Comparison of ENCODE assay signal across 7 cellular contexts in the genomic region with DNA sequence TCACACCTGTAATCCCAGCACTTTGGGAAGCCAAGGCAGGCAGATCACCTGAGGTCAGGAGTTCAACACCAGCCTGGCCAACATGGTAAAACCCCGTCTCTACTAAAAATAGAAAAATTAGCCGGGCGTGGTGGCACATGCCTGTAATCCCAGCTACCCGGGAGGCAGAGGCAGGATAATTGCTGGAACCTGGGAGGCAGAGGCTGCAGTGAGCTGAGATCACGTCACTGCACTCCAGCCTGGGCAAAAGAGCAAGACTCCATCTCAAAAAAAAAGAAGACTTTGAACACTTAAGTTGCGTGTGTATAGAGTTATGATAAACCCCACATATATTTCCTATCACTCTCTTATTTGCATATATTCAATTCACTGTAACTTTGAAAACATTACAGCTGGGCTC. TPM values are rescaled to one million over a fixed set of nuclear protein-coding genes. Genes with fewer than 3 reads are reported as not detected.
DNase-seq lines count a peak whose midpoint lies in the region; ATAC-seq, FAIRE-seq and TF ChIP-seq lines count a peak whose summit lies in the region.
"Not testable (repeated sequence)": the region's sequence is repeated elsewhere in the genome, so short reads cannot be mapped to it uniquely, and the experiment has no call there.

No MANE protein-coding gene starts in this region.

- H3K27me3 ChIP-seq in CD4-positive, CD25-positive, alpha-beta regulatory T cell (ENCODE audit: control insufficient read depth, insufficient read depth, low read length); DOHH2 (ENCODE audit: control insufficient read depth, low read length); K562 (ENCODE audit: control insufficient read depth in 2 of 2, insufficient read depth in 2 of 2, low read length in 2 of 2); HepG2 (ENCODE audit: control insufficient read depth in 1 of 2, insufficient read depth in 2 of 2, low read length in 2 of 2): not testable (repeated sequence)

- not testable (repeated sequence) for ATAC-seq in CD4-positive, CD25-positive, alpha-beta regulatory T cell (ENCODE audit: low read depth in 2 of 2); T-helper 17 cell; K562; HepG2

- H3K79me2 ChIP-seq in DOHH2 (ENCODE audit: control insufficient read depth, low read length), result peaks cover 76% of the 10 kb centered on the region
- peaks cover 82% of the 10 kb centered on the region for H3K79me2 ChIP-seq in K562 (ENCODE audit: control insufficient read depth, insufficient read depth, low read length)
- H3K79me2 ChIP-seq in HepG2 (ENCODE audit: insufficient read depth, low read length), result peaks cover 71% of the 10 kb centered on the region

- peaks cover 20% of the 10 kb centered on the region for H3K4me1 ChIP-seq in CD4-positive, CD25-positive, alpha-beta regulatory T cell (ENCODE audit: control insufficient read depth, insufficient read depth, low read length, poor library complexity, severe bottlenecking)
- H3K4me1 ChIP-seq in DOHH2 (ENCODE audit: control insufficient read depth, low read length) (peaks cover 27% of the 10 kb centered on the region), K562 (replicated peaks in 1 of 2; ENCODE audit: control insufficient read depth in 2 of 2, insufficient read depth in 2 of 2, low read length in 2 of 2) (peaks cover 5 to 14% of the 10 kb centered on the region in 2 experiments; a peak in 4 of 5 replicates), HepG2 (ENCODE audit: insufficient read depth, low read length) (peaks cover 44% of the 10 kb centered on the region)

- H4K20me1 ChIP-seq in DOHH2 (ENCODE audit: control insufficient read depth, insufficient read depth, low read depth, low read length); K562 (replicated peaks; ENCODE audit: control insufficient read depth, insufficient read depth, low read length): not testable (repeated sequence)
- peaks cover 18% of the 10 kb centered on the region; the same call in 1 of the 2 replicates for H4K20me1 ChIP-seq in HepG2 (ENCODE audit: insufficient read depth, low read length)

- not testable (repeated sequence) for H3K9me3 ChIP-seq in CD4-positive, CD25-positive, alpha-beta regulatory T cell (ENCODE audit: control insufficient read depth in 2 of 2, low read length in 2 of 2); DOHH2 (ENCODE audit: control insufficient read depth, insufficient read depth, low read length); T-helper 17 cell (ENCODE audit: control insufficient read depth, low read length, poor library complexity, severe bottlenecking); K562 (replicated peaks; ENCODE audit: control insufficient read depth, insufficient read depth, low read depth, low read length); HepG2 (ENCODE audit: low read length)

- H3K4me2 ChIP-seq in DOHH2 (ENCODE audit: low read length) (peak overlapping the region; percentile 1; the same call in 1 of the 2 replicates), HepG2 (ENCODE audit: low read depth, low read length) (0 out of 2 replicates have a peak overlapping the region, but pooled peaks have one; percentile 26)
- H3K4me2 ChIP-seq in K562 (ENCODE audit: insufficient read depth, low read length), result not testable (repeated sequence)

- not testable (repeated sequence) for H3K4me3 ChIP-seq in CD4-positive, CD25-positive, alpha-beta regulatory T cell (ENCODE audit: low read depth, low read length); DOHH2 (ENCODE audit: low read length); K562; HepG2 (replicated peaks in 1 of 3; ENCODE audit: insufficient read depth in 1 of 3, low read depth in 2 of 3, low read length in 3 of 3)
- peak overlapping the region; percentile 23 for H3K4me3 ChIP-seq in NB4 (ENCODE audit: low read depth, low read length)

- 90% methylated on average over 6 of the region's 6 CpGs for WGBS in K562 (ENCODE audit: insufficient coverage, low coverage, missing lambda C conversion rate)
- 95% methylated on average over 6 of the region's 6 CpGs for WGBS in HepG2 (ENCODE audit: low lambda C conversion rate)

- CTCF ChIA-PET in K562 (lab: Yijun Ruan, JAX; ENCODE audit: low intra/inter-chr PET ratio); HepG2 (lab: Yijun Ruan, JAX; ENCODE audit: low intra/inter-chr PET ratio, low total read pairs): not testable (repeated sequence)

- not testable (repeated sequence) for TF ChIP-seq POLR2A in NB4 (IDR thresholded peaks at IDR 0.05; ENCODE audit: extremely low read depth, insufficient read length); K562 (conservative IDR thresholded peaks at IDR 0.05); HepG2 (IDR thresholded peaks at IDR 0.05; ENCODE audit: insufficient read depth in 1 of 2, low read depth in 2 of 2, low read length in 2 of 2)

- TF ChIP-seq EP300 in K562 (IDR thresholded peaks at IDR 0.05; ENCODE audit: low read length); HepG2 (IDR thresholded peaks at IDR 0.05; ENCODE audit: low read depth in 2 of 2, low read length in 2 of 2); HepG2 (CRISPR knock-in tag; IDR thresholded peaks at IDR 0.05; ENCODE audit: borderline replicate concordance): not testable (repeated sequence)

- not testable (repeated sequence) for DNase-seq in CD4-positive, CD25-positive, alpha-beta regulatory T cell; NB4 (ENCODE audit: low read depth); T-helper 17 cell; K562 (ENCODE audit: extremely low read depth in 1 of 4, low spot score in 3 of 4); HepG2 (ENCODE audit: low spot score); neural crest cell (ENCODE audit: low read depth, low spot score)

- intact Hi-C loops in K562 (cut with micrococcal nuclease) (loop anchor here (5.0 to 10.0 kb wide), 2 partner anchors 92 to 281 kb away; a partner anchor contains a TSS), HepG2 (cut with micrococcal nuclease; ENCODE audit: unreplicated experiment) (loop anchor here (5.0 kb wide), 1 partner anchor 87 kb away; a partner anchor contains a TSS)

- TF ChIP-seq RAD21 in K562 (CRISPR knock-in tag; conservative IDR thresholded peaks at IDR 0.05 in 1 of 2, IDR thresholded peaks at IDR 0.05 in 1 of 2); HepG2 (CRISPR knock-in tag; IDR thresholded peaks at IDR 0.05): not testable (repeated sequence)

- not testable (repeated sequence) for FAIRE-seq in K562 (lab: Jason Lieb, UNC); HepG2 (lab: Jason Lieb, UNC)

- not testable (repeated sequence) for H2AFZ ChIP-seq in K562 (ENCODE audit: low read depth, low read length); HepG2 (ENCODE audit: low read length)

- not testable (repeated sequence) for H3K27me3 Mint-ChIP-seq in CD4-positive, CD25-positive, alpha-beta regulatory T cell; T-helper 17 cell; neural crest cell (ENCODE audit: low read depth)

- not testable (repeated sequence) for H3K27ac Mint-ChIP-seq in CD4-positive, CD25-positive, alpha-beta regulatory T cell; neural crest cell (ENCODE audit: unreplicated experiment)
- peak overlapping the region; percentile 19 for H3K27ac Mint-ChIP-seq in T-helper 17 cell

- H3K27ac ChIP-seq in CD4-positive, CD25-positive, alpha-beta regulatory T cell (ENCODE audit: insufficient read depth, low read length, poor library complexity, severe bottlenecking); DOHH2 (ENCODE audit: low read depth, low read length); K562 (ENCODE audit: extremely low read depth, low read depth, low read length); HepG2 (ENCODE audit: extremely low read length, insufficient read depth, low read length): not testable (repeated sequence)

- BruUV-seq in K562 (replicated peaks; lab: Mats Ljungman, UMichigan); HepG2 (replicated peaks; lab: Mats Ljungman, UMichigan): not testable (repeated sequence)

- not testable (repeated sequence) for H3K9me2 ChIP-seq in DOHH2 (replicated peaks; ENCODE audit: control insufficient read depth, low read length)

- H3K4me1 Mint-ChIP-seq in CD4-positive, CD25-positive, alpha-beta regulatory T cell, result peaks cover 24 to 40% (median 29%) of the 10 kb centered on the region in 4 donors
- H3K4me1 Mint-ChIP-seq in T-helper 17 cell, result peaks cover 20% of the 10 kb centered on the region
- peaks cover 43% of the 10 kb centered on the region for H3K4me1 Mint-ChIP-seq in neural crest cell

- not testable (repeated sequence) for H3K9me1 ChIP-seq in K562 (ENCODE audit: control insufficient read depth, insufficient read depth, low read length)

- in situ Hi-C loops in K562 (cut with MboI), result not testable (repeated sequence)
- in situ Hi-C loops in HepG2 (cut with HindIII; ENCODE audit: extremely low pct_ligation_motif_present, low pct_unique_long_range_greater_than_20kb), result loop anchor here (5.0 kb wide), 1 partner anchor 87 kb away; a partner anchor contains a TSS

- not testable (repeated sequence) for H3F3A ChIP-seq in DOHH2 (ENCODE audit: control insufficient read depth, insufficient read depth)

- H3K4me3 Mint-ChIP-seq in CD4-positive, CD25-positive, alpha-beta regulatory T cell, result peak overlapping the region in 3 of 4 donors; percentile 7 to 36 (median 9)
- H3K4me3 Mint-ChIP-seq in T-helper 17 cell, result not testable (repeated sequence)
- peak overlapping the region; percentile 70 for H3K4me3 Mint-ChIP-seq in neural crest cell

- peaks cover 14% of the 10 kb centered on the region for H3K36me3 ChIP-seq in CD4-positive, CD25-positive, alpha-beta regulatory T cell (ENCODE audit: control insufficient read depth, insufficient read depth, low read length)
- H3K36me3 ChIP-seq in DOHH2 (ENCODE audit: control insufficient read depth, low read length) (peaks cover 59% of the 10 kb centered on the region), K562 (ENCODE audit: control insufficient read depth, insufficient read depth, low read length) (peaks cover 54% of the 10 kb centered on the region), HepG2 (replicated peaks in 1 of 2; ENCODE audit: control insufficient read depth in 1 of 2, insufficient read depth in 2 of 2, low read length in 2 of 2) (peaks cover 9 to 31% of the 10 kb centered on the region in 2 experiments)

- peaks cover 18% of the 10 kb centered on the region for H3K36me3 Mint-ChIP-seq in CD4-positive, CD25-positive, alpha-beta regulatory T cell
- not testable (repeated sequence) for H3K36me3 Mint-ChIP-seq in T-helper 17 cell (ENCODE audit: low read depth)
- H3K36me3 Mint-ChIP-seq in neural crest cell (ENCODE audit: low read depth), result peaks cover 14% of the 10 kb centered on the region

- POLR2A ChIA-PET in K562 (lab: Yijun Ruan, JAX), result interaction anchor here (0.6 to 3.4 kb wide), 6 partner anchors 11 to 1201 kb away, joined by 3 to 14 read pairs (median 3); no protein-coding TSS in a partner anchor
- POLR2A ChIA-PET in HepG2 (lab: Yijun Ruan, JAX), result not testable (repeated sequence)

- H3K9ac ChIP-seq in K562 (ENCODE audit: insufficient read depth in 1 of 2, low read depth in 2 of 2, low read length in 2 of 2); HepG2 (ENCODE audit: insufficient read depth, low read depth, low read length): not testable (repeated sequence)

- H3K9me3 Mint-ChIP-seq in CD4-positive, CD25-positive, alpha-beta regulatory T cell; neural crest cell: not testable (repeated sequence)

- TF ChIP-seq CTCF in DOHH2 (IDR thresholded peaks at IDR 0.05; ENCODE audit: low read depth, low read length, poor library complexity, severe bottlenecking); NB4 (IDR thresholded peaks at IDR 0.05; ENCODE audit: low read depth, low read length); K562 (IDR thresholded peaks at IDR 0.05 in 2 of 3, conservative IDR thresholded peaks at IDR 0.05 in 1 of 3; ENCODE audit: insufficient read depth in 2 of 3, low read depth in 1 of 3, low read length in 3 of 3); HepG2 (CRISPR knock-in tag; IDR thresholded peaks at IDR 0.05); neural crest cell (conservative IDR thresholded peaks at IDR 0.05): not testable (repeated sequence)

RNA-seq across cellular contexts. Expression of a gene that starts 2.7 kb away (rescaled TPM):
- total RNA-seq in CD4-positive, CD25-positive, alpha-beta regulatory T cell, result 36.9 TPM
- polyA plus RNA-seq in CD4-positive, CD25-positive, alpha-beta regulatory T cell, result 10 to 100 TPM; 54.1 to 77.4 (median 62.3) TPM
- total RNA-seq in T-helper 17 cell, result 10 to 100 TPM; 42.3 to 43.6 TPM
- total RNA-seq in K562 (2011; cell fraction: chromatin; rRNA removed; ENCODE audit: low replicate concordance), result 45.3 and 93.0 TPM in 2 replicates
- 23.7 and 26.2 TPM in 2 replicates for total RNA-seq in K562 (2011; cell fraction: nucleolus; rRNA removed)
- total RNA-seq in K562 (2011; cell fraction: nucleoplasm; rRNA removed), result 50.8 and 59.4 TPM in 2 replicates
- 196 and 225 TPM in 2 replicates for total RNA-seq in K562 (2014; rRNA removed)
- total RNA-seq in K562 (2014; rRNA removed; fragmentation: Illumina TruSeq; extraction: Trizol), result 264 and 282 TPM in 2 replicates
- 205 and 225 TPM in 2 replicates for total RNA-seq in K562 (2015; rRNA removed; fragmentation: Illumina TruSeq; extraction: Trizol)
- 207 and 216 TPM in 2 replicates for total RNA-seq in K562 (2021)
- 272 and 334 TPM in 2 replicates for polyA plus RNA-seq in K562 (2011; rRNA removed)
- 27.0 and 94.9 TPM in 2 replicates for polyA plus RNA-seq in K562 (2011; cell fraction: cytosol; rRNA removed)
- polyA plus RNA-seq in K562 (2011; cell fraction: nucleus; rRNA removed), result 31.0 and 71.1 TPM in 2 replicates
- polyA plus RNA-seq in K562 (2012), result 242 and 284 TPM in 2 replicates
- 293 and 353 TPM in 2 replicates for polyA plus RNA-seq in K562 (2014; fragmentation: Illumina TruSeq; extraction: Trizol)
- polyA plus RNA-seq in K562 (2014; fragmentation: Nextera tagmentation; extraction: Ambion mirVana), result 100 to 1,000 TPM; 208 to 222 TPM
- polyA plus RNA-seq in K562 (2014; rRNA removed), result 270 and 272 TPM in 2 replicates
- 313 and 366 TPM in 2 replicates for polyA minus RNA-seq in K562 (2011; rRNA and poly(A)+ RNA removed)
- 79.3 and 86.3 TPM in 2 replicates for polyA minus RNA-seq in K562 (2011; cell fraction: cytosol; rRNA and poly(A)+ RNA removed)
- 38.4 and 88.7 TPM in 2 replicates for polyA minus RNA-seq in K562 (2011; cell fraction: nucleus; rRNA and poly(A)+ RNA removed)
- total RNA-seq in HepG2 (2016; rRNA removed; fragmentation: Illumina TruSeq; extraction: Trizol), result 241 and 333 TPM in 2 replicates
- 129 and 154 TPM in 2 replicates for total RNA-seq in HepG2 (2016; cell fraction: cytosol; rRNA removed; fragmentation: Illumina TruSeq; extraction: Trizol; ENCODE audit: low read depth)
- 236 and 332 TPM in 2 replicates for total RNA-seq in HepG2 (2016; cell fraction: insoluble cytoplasmic fraction; rRNA removed; fragmentation: Illumina TruSeq; extraction: Trizol)
- 251 and 284 TPM in 2 replicates for total RNA-seq in HepG2 (2016; cell fraction: membrane; rRNA removed; fragmentation: Illumina TruSeq; extraction: Trizol)
- 155 and 160 TPM in 2 replicates for total RNA-seq in HepG2 (2016; cell fraction: nucleus; rRNA removed; fragmentation: Illumina TruSeq; extraction: Trizol)
- polyA plus RNA-seq in HepG2 (2011; rRNA removed), result 97.6 and 153 TPM in 2 replicates
- 54.9 and 92.9 TPM in 2 replicates for polyA plus RNA-seq in HepG2 (2011; cell fraction: cytosol; rRNA removed)
- polyA plus RNA-seq in HepG2 (2011; cell fraction: nucleus; rRNA removed), result 22.4 and 30.1 TPM in 2 replicates
- 253 and 333 TPM in 2 replicates for polyA plus RNA-seq in HepG2 (2012)
- 221 and 228 TPM in 2 replicates for polyA plus RNA-seq in HepG2 (2016; cell fraction: cytosol; fragmentation: Illumina TruSeq; extraction: Trizol; ENCODE audit: low read depth)
- polyA plus RNA-seq in HepG2 (2016; cell fraction: insoluble cytoplasmic fraction; fragmentation: Illumina TruSeq; extraction: Trizol; ENCODE audit: low read depth), result 393 and 400 TPM in 2 replicates
- polyA plus RNA-seq in HepG2 (2016; cell fraction: membrane; fragmentation: Illumina TruSeq; extraction: Trizol; ENCODE audit: low read depth), result 292 and 328 TPM in 2 replicates
- polyA plus RNA-seq in HepG2 (2016; cell fraction: nucleus; fragmentation: Illumina TruSeq; extraction: Trizol; ENCODE audit: insufficient read depth, low read depth), result 155 and 159 TPM in 2 replicates
- 24.6 and 35.4 TPM in 2 replicates for polyA minus RNA-seq in HepG2 (2011; rRNA and poly(A)+ RNA removed; ENCODE audit: low replicate concordance)
- polyA minus RNA-seq in HepG2 (2011; cell fraction: cytosol; rRNA and poly(A)+ RNA removed), result 67.6 and 77.8 TPM in 2 replicates
- 116 and 148 TPM in 2 replicates for polyA minus RNA-seq in HepG2 (2011; cell fraction: nucleus; rRNA and poly(A)+ RNA removed)
- 166 and 170 TPM in 2 replicates for total RNA-seq in neural crest cell
